Comparison of ENCODE assay signal across 1 cellular context in the genomic region with DNA sequence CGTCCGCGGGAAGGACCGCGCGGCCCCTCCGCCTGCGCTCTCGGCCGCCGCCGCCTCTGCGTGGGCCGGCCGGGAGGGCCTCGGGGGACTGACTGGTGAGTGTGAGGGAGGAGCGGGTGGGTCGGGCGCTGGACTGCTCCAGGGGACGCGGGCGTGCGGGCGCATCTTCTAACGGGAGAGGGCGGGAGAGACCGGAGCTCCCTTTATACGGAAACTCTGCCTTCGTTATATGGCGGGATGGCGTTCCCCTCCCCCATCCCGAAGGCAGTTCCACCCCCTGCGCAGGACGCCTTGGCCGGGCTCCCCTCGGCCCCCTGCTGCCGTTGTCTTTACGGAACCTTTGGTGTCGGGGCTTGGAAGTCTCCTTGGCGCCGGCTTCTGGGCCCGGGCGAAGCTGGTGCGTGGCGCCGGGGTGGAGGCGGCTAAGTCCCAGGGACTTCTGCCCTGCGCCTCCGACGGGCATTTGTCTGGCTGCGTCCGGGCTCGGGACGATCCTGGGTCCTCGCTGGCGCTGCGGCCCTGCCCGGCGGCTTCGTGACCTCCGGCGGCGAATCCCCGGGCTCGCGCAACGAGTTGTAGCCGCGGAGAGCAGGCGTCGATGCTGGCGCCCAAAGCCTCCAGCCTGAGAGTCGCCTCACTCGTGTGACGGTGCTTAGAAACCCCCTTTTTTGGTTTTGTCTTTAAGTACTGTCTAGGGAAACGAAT.
TF ChIP-seq lines count a peak whose summit lies in the region.

No MANE protein-coding gene starts in this region.

TF ChIP-seq in HepG2, 621 proteins besides CTCF, POLR2A, EP300 and RAD21 (continued from another document and continues in another):
- TF ChIP-seq AHR (CRISPR knock-in tag; IDR thresholded peaks at IDR 0.05) (peak; percentile 54; the same call in 1 of the 2 replicates), KLF15 (CRISPR knock-in tag; IDR thresholded peaks at IDR 0.05; ENCODE audit: borderline replicate concordance) (0 out of 2 replicates have a peak, but pooled peaks have one; percentile 67), ZNF446 (CRISPR knock-in tag; IDR thresholded peaks at IDR 0.05) (no peak), ZNF558 (CRISPR knock-in tag; IDR thresholded peaks at IDR 0.05; ENCODE audit: borderline replicate concordance) (peak; percentile 17; the same call in 1 of the 2 replicates), TBX2 (CRISPR knock-in tag; IDR thresholded peaks at IDR 0.05; ENCODE audit: borderline replicate concordance) (peak; percentile 38; the same call in 1 of the 2 replicates), SMAD1 (CRISPR knock-in tag; IDR thresholded peaks at IDR 0.05; ENCODE audit: borderline replicate concordance, low read depth) (0 out of 2 replicates have a peak, but pooled peaks have one; percentile 54), ZNF577 (CRISPR knock-in tag; IDR thresholded peaks at IDR 0.05; ENCODE audit: borderline replicate concordance, low read depth) (no peak), ZNF713 (CRISPR knock-in tag; IDR thresholded peaks at IDR 0.05) (no peak), POLR2G (IDR thresholded peaks at IDR 0.05; ENCODE audit: low read depth, low read length) (0 out of 2 replicates have a peak, but pooled peaks have one; percentile 16), ZNF143 (CRISPR knock-in tag; IDR thresholded peaks at IDR 0.05) (no peak), MXI1 (IDR thresholded peaks at IDR 0.05; ENCODE audit: borderline replicate concordance, low read depth, low read length) (no peak), SALL1 (CRISPR knock-in tag; IDR thresholded peaks at IDR 0.05) (peak; percentile 41), ZNF724P (CRISPR knock-in tag; IDR thresholded peaks at IDR 0.05; ENCODE audit: borderline replicate concordance) (no peak), ZNF501 (CRISPR knock-in tag; IDR thresholded peaks at IDR 0.05) (0 out of 2 replicates have a peak, but pooled peaks have one; percentile 26), SP5 (CRISPR knock-in tag; IDR thresholded peaks at IDR 0.05; ENCODE audit: borderline replicate concordance, low read depth) (no peak), ZNF607 (CRISPR knock-in tag; IDR thresholded peaks at IDR 0.05; ENCODE audit: borderline replicate concordance) (peak; percentile 52; the same call in 1 of the 2 replicates), ZNF3 (CRISPR knock-in tag; IDR thresholded peaks at IDR 0.05) (no peak), SIN3A (IDR thresholded peaks at IDR 0.05; ENCODE audit: borderline replicate concordance, low read depth, low read length) (peak; percentile 65; the same call in 1 of the 2 replicates), FLYWCH1 (CRISPR knock-in tag; IDR thresholded peaks at IDR 0.05) (no peak), MIER2 (CRISPR knock-in tag; IDR thresholded peaks at IDR 0.05) (no peak), GPN1 (CRISPR knock-in tag; IDR thresholded peaks at IDR 0.05; ENCODE audit: borderline replicate concordance) (no peak; the same call in 1 of the 2 replicates), ZNF816 (CRISPR knock-in tag; IDR thresholded peaks at IDR 0.05; ENCODE audit: borderline replicate concordance) (0 out of 2 replicates have a peak, but pooled peaks have one; percentile 56), RELA (CRISPR knock-in tag; IDR thresholded peaks at IDR 0.05) (no peak), MEIS1 (CRISPR knock-in tag; IDR thresholded peaks at IDR 0.05; ENCODE audit: borderline replicate concordance) (no peak), GATAD2A (CRISPR knock-in tag; IDR thresholded peaks at IDR 0.05) (no peak), POLR2AphosphoS2 (IDR thresholded peaks at IDR 0.05; ENCODE audit: low read depth, low read length) (no peak), ZNF124 (CRISPR knock-in tag; IDR thresholded peaks at IDR 0.05) (no peak), NFIC (IDR thresholded peaks at IDR 0.05; ENCODE audit: low read length) (no peak), PHF8 (CRISPR knock-in tag; IDR thresholded peaks at IDR 0.05) (peak; percentile 92), NFKB2 (CRISPR knock-in tag; IDR thresholded peaks at IDR 0.05; ENCODE audit: borderline replicate concordance) (peak; percentile 45; the same call in 1 of the 2 replicates), WIZ (CRISPR knock-in tag; IDR thresholded peaks at IDR 0.05) (0 out of 2 replicates have a peak, but pooled peaks have one; percentile 14), ZNF354B (CRISPR knock-in tag; IDR thresholded peaks at IDR 0.05) (no peak), ARHGAP35 (CRISPR knock-in tag; IDR thresholded peaks at IDR 0.05; ENCODE audit: borderline replicate concordance) (no peak; the same call in 1 of the 2 replicates), FOXJ3 (CRISPR knock-in tag; IDR thresholded peaks at IDR 0.05; ENCODE audit: borderline replicate concordance) (peak; percentile 48; the same call in 1 of the 2 replicates), SOX6 (IDR thresholded peaks at IDR 0.05) (no peak), SOX6 (CRISPR knock-in tag; IDR thresholded peaks at IDR 0.05) (0 out of 2 replicates have a peak, but pooled peaks have one; percentile 26), ZNF792 (CRISPR knock-in tag; IDR thresholded peaks at IDR 0.05) (no peak), ZFP90 (CRISPR knock-in tag; IDR thresholded peaks at IDR 0.05; ENCODE audit: borderline replicate concordance) (no peak), ETV6 (CRISPR knock-in tag; conservative IDR thresholded peaks at IDR 0.05) (peak; percentile 50; the same call in 1 of the 2 replicates), ZNF557 (CRISPR knock-in tag; IDR thresholded peaks at IDR 0.05) (0 out of 2 replicates have a peak, but pooled peaks have one; percentile 42), ZNF772 (CRISPR knock-in tag; IDR thresholded peaks at IDR 0.05) (no peak), RBFOX2 (IDR thresholded peaks at IDR 0.05; ENCODE audit: low read depth, low read length) (peak; percentile 87), SMYD3 (CRISPR knock-in tag; IDR thresholded peaks at IDR 0.05) (no peak), SOX5 (CRISPR knock-in tag; IDR thresholded peaks at IDR 0.05; ENCODE audit: borderline replicate concordance) (no peak), PCBP2 (optimal IDR thresholded peaks at IDR 0.05; ENCODE audit: low read depth, low read length, poor library complexity, severe bottlenecking) (no peak), SP140L (CRISPR knock-in tag; IDR thresholded peaks at IDR 0.05; ENCODE audit: borderline replicate concordance) (peak; percentile 50; the same call in 1 of the 2 replicates), REXO4 (CRISPR knock-in tag; IDR thresholded peaks at IDR 0.05; ENCODE audit: borderline replicate concordance) (no peak)
- TF ChIP-seq, protein P1, sequence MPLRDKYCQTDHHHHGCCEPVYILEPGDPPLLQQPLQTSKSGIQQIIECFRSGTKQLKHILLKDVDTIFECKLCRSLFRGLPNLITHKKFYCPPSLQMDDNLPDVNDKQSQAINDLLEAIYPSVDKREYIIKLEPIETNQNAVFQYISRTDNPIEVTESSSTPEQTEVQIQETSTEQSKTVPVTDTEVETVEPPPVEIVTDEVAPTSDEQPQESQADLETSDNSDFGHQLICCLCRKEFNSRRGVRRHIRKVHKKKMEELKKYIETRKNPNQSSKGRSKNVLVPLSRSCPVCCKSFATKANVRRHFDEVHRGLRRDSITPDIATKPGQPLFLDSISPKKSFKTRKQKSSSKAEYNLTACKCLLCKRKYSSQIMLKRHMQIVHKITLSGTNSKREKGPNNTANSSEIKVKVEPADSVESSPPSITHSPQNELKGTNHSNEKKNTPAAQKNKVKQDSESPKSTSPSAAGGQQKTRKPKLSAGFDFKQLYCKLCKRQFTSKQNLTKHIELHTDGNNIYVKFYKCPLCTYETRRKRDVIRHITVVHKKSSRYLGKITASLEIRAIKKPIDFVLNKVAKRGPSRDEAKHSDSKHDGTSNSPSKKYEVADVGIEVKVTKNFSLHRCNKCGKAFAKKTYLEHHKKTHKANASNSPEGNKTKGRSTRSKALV (CRISPR knock-in tag; IDR thresholded peaks at IDR 0.05), result 0 out of 2 replicates have a peak, but pooled peaks have one; percentile 39
- TF ChIP-seq, protein P2, sequence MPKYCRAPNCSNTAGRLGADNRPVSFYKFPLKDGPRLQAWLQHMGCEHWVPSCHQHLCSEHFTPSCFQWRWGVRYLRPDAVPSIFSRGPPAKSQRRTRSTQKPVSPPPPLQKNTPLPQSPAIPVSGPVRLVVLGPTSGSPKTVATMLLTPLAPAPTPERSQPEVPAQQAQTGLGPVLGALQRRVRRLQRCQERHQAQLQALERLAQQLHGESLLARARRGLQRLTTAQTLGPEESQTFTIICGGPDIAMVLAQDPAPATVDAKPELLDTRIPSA (CRISPR knock-in tag; IDR thresholded peaks at IDR 0.05; ENCODE audit: borderline replicate concordance), result 0 out of 2 replicates have a peak, but pooled peaks have one; percentile 79
- TF ChIP-seq, protein P3, sequence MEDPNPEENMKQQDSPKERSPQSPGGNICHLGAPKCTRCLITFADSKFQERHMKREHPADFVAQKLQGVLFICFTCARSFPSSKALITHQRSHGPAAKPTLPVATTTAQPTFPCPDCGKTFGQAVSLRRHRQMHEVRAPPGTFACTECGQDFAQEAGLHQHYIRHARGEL (CRISPR knock-in tag; IDR thresholded peaks at IDR 0.05), result no peak
- TF ChIP-seq, protein P4, sequence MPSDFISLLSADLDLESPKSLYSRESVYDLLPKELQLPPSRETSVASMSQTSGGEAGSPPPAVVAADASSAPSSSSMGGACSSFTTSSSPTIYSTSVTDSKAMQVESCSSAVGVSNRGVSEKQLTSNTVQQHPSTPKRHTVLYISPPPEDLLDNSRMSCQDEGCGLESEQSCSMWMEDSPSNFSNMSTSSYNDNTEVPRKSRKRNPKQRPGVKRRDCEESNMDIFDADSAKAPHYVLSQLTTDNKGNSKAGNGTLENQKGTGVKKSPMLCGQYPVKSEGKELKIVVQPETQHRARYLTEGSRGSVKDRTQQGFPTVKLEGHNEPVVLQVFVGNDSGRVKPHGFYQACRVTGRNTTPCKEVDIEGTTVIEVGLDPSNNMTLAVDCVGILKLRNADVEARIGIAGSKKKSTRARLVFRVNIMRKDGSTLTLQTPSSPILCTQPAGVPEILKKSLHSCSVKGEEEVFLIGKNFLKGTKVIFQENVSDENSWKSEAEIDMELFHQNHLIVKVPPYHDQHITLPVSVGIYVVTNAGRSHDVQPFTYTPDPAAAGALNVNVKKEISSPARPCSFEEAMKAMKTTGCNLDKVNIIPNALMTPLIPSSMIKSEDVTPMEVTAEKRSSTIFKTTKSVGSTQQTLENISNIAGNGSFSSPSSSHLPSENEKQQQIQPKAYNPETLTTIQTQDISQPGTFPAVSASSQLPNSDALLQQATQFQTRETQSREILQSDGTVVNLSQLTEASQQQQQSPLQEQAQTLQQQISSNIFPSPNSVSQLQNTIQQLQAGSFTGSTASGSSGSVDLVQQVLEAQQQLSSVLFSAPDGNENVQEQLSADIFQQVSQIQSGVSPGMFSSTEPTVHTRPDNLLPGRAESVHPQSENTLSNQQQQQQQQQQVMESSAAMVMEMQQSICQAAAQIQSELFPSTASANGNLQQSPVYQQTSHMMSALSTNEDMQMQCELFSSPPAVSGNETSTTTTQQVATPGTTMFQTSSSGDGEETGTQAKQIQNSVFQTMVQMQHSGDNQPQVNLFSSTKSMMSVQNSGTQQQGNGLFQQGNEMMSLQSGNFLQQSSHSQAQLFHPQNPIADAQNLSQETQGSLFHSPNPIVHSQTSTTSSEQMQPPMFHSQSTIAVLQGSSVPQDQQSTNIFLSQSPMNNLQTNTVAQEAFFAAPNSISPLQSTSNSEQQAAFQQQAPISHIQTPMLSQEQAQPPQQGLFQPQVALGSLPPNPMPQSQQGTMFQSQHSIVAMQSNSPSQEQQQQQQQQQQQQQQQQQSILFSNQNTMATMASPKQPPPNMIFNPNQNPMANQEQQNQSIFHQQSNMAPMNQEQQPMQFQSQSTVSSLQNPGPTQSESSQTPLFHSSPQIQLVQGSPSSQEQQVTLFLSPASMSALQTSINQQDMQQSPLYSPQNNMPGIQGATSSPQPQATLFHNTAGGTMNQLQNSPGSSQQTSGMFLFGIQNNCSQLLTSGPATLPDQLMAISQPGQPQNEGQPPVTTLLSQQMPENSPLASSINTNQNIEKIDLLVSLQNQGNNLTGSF (CRISPR knock-in tag; IDR thresholded peaks at IDR 0.05), result 0 out of 2 replicates have a peak, but pooled peaks have one; percentile 59
- TF ChIP-seq, protein P5, sequence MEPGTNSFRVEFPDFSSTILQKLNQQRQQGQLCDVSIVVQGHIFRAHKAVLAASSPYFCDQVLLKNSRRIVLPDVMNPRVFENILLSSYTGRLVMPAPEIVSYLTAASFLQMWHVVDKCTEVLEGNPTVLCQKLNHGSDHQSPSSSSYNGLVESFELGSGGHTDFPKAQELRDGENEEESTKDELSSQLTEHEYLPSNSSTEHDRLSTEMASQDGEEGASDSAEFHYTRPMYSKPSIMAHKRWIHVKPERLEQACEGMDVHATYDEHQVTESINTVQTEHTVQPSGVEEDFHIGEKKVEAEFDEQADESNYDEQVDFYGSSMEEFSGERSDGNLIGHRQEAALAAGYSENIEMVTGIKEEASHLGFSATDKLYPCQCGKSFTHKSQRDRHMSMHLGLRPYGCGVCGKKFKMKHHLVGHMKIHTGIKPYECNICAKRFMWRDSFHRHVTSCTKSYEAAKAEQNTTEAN (CRISPR knock-in tag; conservative IDR thresholded peaks at IDR 0.05), result peak; percentile 59; the same call in 1 of the 2 replicates
- TF ChIP-seq, protein P6, sequence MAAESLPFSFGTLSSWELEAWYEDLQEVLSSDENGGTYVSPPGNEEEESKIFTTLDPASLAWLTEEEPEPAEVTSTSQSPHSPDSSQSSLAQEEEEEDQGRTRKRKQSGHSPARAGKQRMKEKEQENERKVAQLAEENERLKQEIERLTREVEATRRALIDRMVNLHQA (CRISPR knock-in tag; IDR thresholded peaks at IDR 0.05), result no peak
- TF ChIP-seq, protein P7, sequence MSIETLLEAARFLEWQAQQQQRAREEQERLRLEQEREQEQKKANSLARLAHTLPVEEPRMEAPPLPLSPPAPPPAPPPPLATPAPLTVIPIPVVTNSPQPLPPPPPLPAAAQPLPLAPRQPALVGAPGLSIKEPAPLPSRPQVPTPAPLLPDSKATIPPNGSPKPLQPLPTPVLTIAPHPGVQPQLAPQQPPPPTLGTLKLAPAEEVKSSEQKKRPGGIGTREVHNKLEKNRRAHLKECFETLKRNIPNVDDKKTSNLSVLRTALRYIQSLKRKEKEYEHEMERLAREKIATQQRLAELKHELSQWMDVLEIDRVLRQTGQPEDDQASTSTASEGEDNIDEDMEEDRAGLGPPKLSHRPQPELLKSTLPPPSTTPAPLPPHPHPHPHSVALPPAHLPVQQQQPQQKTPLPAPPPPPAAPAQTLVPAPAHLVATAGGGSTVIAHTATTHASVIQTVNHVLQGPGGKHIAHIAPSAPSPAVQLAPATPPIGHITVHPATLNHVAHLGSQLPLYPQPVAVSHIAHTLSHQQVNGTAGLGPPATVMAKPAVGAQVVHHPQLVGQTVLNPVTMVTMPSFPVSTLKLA (IDR thresholded peaks at IDR 0.05), result no peak
- TF ChIP-seq, protein P8, sequence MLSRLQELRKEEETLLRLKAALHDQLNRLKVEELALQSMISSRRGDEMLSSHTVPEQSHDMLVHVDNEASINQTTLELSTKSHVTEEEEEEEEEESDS (CRISPR knock-in tag; IDR thresholded peaks at IDR 0.05; ENCODE audit: borderline replicate concordance), result no peak
- TF ChIP-seq, protein P9, sequence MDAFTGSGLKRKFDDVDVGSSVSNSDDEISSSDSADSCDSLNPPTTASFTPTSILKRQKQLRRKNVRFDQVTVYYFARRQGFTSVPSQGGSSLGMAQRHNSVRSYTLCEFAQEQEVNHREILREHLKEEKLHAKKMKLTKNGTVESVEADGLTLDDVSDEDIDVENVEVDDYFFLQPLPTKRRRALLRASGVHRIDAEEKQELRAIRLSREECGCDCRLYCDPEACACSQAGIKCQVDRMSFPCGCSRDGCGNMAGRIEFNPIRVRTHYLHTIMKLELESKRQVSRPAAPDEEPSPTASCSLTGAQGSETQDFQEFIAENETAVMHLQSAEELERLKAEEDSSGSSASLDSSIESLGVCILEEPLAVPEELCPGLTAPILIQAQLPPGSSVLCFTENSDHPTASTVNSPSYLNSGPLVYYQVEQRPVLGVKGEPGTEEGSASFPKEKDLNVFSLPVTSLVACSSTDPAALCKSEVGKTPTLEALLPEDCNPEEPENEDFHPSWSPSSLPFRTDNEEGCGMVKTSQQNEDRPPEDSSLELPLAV (CRISPR knock-in tag; conservative IDR thresholded peaks at IDR 0.05; ENCODE audit: low read depth), result 0 out of 2 replicates have a peak, but pooled peaks have one; percentile 41
